In genomic region chr11:65390099-65390941, GRCh38 we compare ENCODE assay signal across 1 cellular context.
TF ChIP-seq lines count a peak whose summit lies in the region.

No MANE protein-coding gene starts in this region.

TF ChIP-seq in SK-N-SH, 30 proteins besides CTCF, POLR2A, EP300 and RAD21 (continued from another document):
- TF ChIP-seq, protein P1, sequence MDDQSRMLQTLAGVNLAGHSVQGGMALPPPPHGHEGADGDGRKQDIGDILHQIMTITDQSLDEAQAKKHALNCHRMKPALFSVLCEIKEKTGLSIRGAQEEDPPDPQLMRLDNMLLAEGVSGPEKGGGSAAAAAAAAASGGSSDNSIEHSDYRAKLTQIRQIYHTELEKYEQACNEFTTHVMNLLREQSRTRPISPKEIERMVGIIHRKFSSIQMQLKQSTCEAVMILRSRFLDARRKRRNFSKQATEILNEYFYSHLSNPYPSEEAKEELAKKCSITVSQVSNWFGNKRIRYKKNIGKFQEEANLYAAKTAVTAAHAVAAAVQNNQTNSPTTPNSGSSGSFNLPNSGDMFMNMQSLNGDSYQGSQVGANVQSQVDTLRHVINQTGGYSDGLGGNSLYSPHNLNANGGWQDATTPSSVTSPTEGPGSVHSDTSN (IDR thresholded peaks at IDR 0.05), result no peak
- TF ChIP-seq GABPA (IDR thresholded peaks at IDR 0.05; ENCODE audit: low read depth) (no peak), USF1 (IDR thresholded peaks at IDR 0.05; ENCODE audit: borderline replicate concordance, low read depth) (no peak)
- TF ChIP-seq, protein P2, sequence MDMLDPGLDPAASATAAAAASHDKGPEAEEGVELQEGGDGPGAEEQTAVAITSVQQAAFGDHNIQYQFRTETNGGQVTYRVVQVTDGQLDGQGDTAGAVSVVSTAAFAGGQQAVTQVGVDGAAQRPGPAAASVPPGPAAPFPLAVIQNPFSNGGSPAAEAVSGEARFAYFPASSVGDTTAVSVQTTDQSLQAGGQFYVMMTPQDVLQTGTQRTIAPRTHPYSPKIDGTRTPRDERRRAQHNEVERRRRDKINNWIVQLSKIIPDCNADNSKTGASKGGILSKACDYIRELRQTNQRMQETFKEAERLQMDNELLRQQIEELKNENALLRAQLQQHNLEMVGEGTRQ (IDR thresholded peaks at IDR 0.05; ENCODE audit: borderline replicate concordance, low read depth, low read length), result no peak
- TF ChIP-seq, protein P3, sequence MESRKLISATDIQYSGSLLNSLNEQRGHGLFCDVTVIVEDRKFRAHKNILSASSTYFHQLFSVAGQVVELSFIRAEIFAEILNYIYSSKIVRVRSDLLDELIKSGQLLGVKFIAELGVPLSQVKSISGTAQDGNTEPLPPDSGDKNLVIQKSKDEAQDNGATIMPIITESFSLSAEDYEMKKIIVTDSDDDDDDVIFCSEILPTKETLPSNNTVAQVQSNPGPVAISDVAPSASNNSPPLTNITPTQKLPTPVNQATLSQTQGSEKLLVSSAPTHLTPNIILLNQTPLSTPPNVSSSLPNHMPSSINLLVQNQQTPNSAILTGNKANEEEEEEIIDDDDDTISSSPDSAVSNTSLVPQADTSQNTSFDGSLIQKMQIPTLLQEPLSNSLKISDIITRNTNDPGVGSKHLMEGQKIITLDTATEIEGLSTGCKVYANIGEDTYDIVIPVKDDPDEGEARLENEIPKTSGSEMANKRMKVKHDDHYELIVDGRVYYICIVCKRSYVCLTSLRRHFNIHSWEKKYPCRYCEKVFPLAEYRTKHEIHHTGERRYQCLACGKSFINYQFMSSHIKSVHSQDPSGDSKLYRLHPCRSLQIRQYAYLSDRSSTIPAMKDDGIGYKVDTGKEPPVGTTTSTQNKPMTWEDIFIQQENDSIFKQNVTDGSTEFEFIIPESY (IDR thresholded peaks at IDR 0.05; ENCODE audit: borderline replicate concordance, low read depth), result no peak
